1 cellular context compared by ENCODE assay signal in the genomic region with DNA sequence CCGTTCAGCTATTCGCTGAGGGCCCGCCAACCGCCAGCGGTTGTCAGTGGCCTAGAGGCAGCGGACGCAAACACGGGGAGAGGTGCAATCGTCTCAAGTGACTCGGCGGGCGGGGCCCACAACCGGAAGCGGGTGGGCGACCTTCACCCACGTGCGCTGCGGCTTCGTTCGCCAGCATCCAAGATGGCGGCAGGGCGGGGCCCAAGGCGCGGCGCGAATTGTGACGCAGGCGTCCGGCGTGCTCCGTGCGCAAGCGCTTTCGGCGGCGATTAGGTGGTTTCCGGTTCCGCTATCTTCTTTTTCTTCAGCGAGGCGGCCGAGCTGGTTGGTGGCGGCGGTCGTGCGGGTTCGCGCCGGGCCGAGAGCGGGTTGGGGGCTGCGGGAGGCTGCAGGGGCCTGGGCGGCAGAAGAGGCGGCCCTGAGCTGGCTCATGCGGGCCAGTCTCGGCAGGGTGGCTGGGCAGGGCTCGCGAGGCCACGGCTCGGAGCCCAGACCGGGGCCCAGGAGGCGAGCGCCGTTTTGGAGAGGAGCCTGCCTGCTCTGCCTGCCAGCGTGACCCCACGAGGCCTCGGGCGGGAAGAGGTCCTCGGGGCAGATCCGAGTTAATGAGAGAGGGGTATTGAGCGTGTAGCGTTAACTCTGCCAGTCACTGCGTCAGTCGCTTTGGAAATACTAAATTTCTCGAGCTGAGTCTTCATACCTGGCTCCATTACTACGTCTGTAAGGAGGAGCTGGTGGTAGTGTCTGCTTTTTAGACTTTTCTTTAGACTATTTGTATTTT.
TF ChIP-seq lines count a peak whose summit lies in the region.

TSS of gene UBA52 (plus strand) at position 294 of the 781 bp plus-strand sequence. CDS start 1,444 bp downstream, outside the sequence.

TF ChIP-seq in HepG2, 621 proteins besides CTCF, POLR2A, EP300 and RAD21 (continued from another document and continues in another):
- TF ChIP-seq RARA (CRISPR knock-in tag; IDR thresholded peaks at IDR 0.05), result peak; percentile 71
- TF ChIP-seq ZMAT3 (CRISPR knock-in tag; conservative IDR thresholded peaks at IDR 0.05), result peak; percentile 61
- no peak for TF ChIP-seq ZNF317 (CRISPR knock-in tag; IDR thresholded peaks at IDR 0.05)
- TF ChIP-seq NR2F2 (IDR thresholded peaks at IDR 0.05; ENCODE audit: borderline replicate concordance, low read depth), result no peak
- TF ChIP-seq ZSCAN20 (CRISPR knock-in tag; IDR thresholded peaks at IDR 0.05; ENCODE audit: borderline replicate concordance), result 0 out of 2 replicates have a peak, but pooled peaks have one; percentile 41
- TF ChIP-seq HNF4A (CRISPR knock-in tag; IDR thresholded peaks at IDR 0.05), result peak; percentile 49
- TF ChIP-seq RFXAP (CRISPR knock-in tag; IDR thresholded peaks at IDR 0.05; ENCODE audit: borderline replicate concordance), result peak; percentile 91; the same call in 1 of the 2 replicates
- peak; percentile 89 for TF ChIP-seq HDAC2 (CRISPR knock-in tag; IDR thresholded peaks at IDR 0.05)
- no peak for TF ChIP-seq SOX6 (IDR thresholded peaks at IDR 0.05)
- peak; percentile 74 for TF ChIP-seq SOX6 (CRISPR knock-in tag; IDR thresholded peaks at IDR 0.05)
- peak; percentile 84; the same call in 1 of the 2 replicates for TF ChIP-seq ZNF350 (CRISPR knock-in tag; IDR thresholded peaks at IDR 0.05; ENCODE audit: borderline replicate concordance, low read depth)
- TF ChIP-seq GRHL1 (CRISPR knock-in tag; conservative IDR thresholded peaks at IDR 0.05), result no peak
- TF ChIP-seq SNRNP70 (IDR thresholded peaks at IDR 0.05; ENCODE audit: low read depth, low read length), result no peak
- peak; percentile 41; the same call in 1 of the 2 replicates for TF ChIP-seq ZBTB40 (IDR thresholded peaks at IDR 0.05)
- TF ChIP-seq ZBTB40 (CRISPR knock-in tag; IDR thresholded peaks at IDR 0.05), result peak; percentile 86
- no peak for TF ChIP-seq ZNF567 (CRISPR knock-in tag; IDR thresholded peaks at IDR 0.05; ENCODE audit: borderline replicate concordance)
- TF ChIP-seq SRY (CRISPR knock-in tag; IDR thresholded peaks at IDR 0.05), result peak; percentile 77
- no peak; the same call in 1 of the 2 replicates for TF ChIP-seq PAWR (CRISPR knock-in tag; IDR thresholded peaks at IDR 0.05; ENCODE audit: borderline replicate concordance)
- peak; percentile 64; the same call in 1 of the 2 replicates for TF ChIP-seq NFYC (CRISPR knock-in tag; IDR thresholded peaks at IDR 0.05)
- TF ChIP-seq FOXP4 (CRISPR knock-in tag; IDR thresholded peaks at IDR 0.05), result peak; percentile 69
- TF ChIP-seq ZSCAN22 (CRISPR knock-in tag; IDR thresholded peaks at IDR 0.05), result no peak
- TF ChIP-seq, protein P1, sequence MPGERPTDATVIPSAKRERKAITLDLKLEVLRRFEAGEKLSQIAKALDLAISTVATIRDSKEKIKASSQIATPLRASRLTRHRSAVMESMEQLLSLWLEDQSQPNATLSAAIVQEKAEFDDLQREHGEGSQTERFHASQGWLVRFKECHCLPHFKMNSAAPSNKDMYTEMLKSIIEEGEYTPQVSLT (CRISPR knock-in tag; IDR thresholded peaks at IDR 0.05; ENCODE audit: borderline replicate concordance, low read depth), result no peak
- TF ChIP-seq, protein P2, sequence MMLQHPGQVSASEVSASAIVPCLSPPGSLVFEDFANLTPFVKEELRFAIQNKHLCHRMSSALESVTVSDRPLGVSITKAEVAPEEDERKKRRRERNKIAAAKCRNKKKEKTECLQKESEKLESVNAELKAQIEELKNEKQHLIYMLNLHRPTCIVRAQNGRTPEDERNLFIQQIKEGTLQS (CRISPR knock-in tag; IDR thresholded peaks at IDR 0.05), result peak; percentile 9; the same call in 1 of the 2 replicates
- TF ChIP-seq ZNF557 (CRISPR knock-in tag; IDR thresholded peaks at IDR 0.05), result peak; percentile 67; the same call in 1 of the 2 replicates
- no peak for TF ChIP-seq CERS6 (CRISPR knock-in tag; IDR thresholded peaks at IDR 0.05)
- TF ChIP-seq GABPA (IDR thresholded peaks at IDR 0.05; ENCODE audit: low read depth, low read length), result peak; percentile 89
- TF ChIP-seq GABPA (CRISPR knock-in tag; IDR thresholded peaks at IDR 0.05; ENCODE audit: low read depth), result peak; percentile 95
- TF ChIP-seq, protein P3, sequence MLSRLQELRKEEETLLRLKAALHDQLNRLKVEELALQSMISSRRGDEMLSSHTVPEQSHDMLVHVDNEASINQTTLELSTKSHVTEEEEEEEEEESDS (CRISPR knock-in tag; IDR thresholded peaks at IDR 0.05; ENCODE audit: borderline replicate concordance), result 0 out of 2 replicates have a peak, but pooled peaks have one; percentile 85
- peak; percentile 95 for TF ChIP-seq POLR2G (IDR thresholded peaks at IDR 0.05; ENCODE audit: low read depth, low read length)
- no peak for TF ChIP-seq NR2F1 (CRISPR knock-in tag; IDR thresholded peaks at IDR 0.05)
- no peak; the same call in 1 of the 2 replicates for TF ChIP-seq PITX1 (CRISPR knock-in tag; IDR thresholded peaks at IDR 0.05)
- TF ChIP-seq ZNF501 (CRISPR knock-in tag; IDR thresholded peaks at IDR 0.05), result peak; percentile 95
- TF ChIP-seq ASH2L (IDR thresholded peaks at IDR 0.05; ENCODE audit: insufficient read length, low read depth, low read length), result peak; percentile 80
- 0 out of 2 replicates have a peak, but pooled peaks have one; percentile 23 for TF ChIP-seq ZNF549 (CRISPR knock-in tag; IDR thresholded peaks at IDR 0.05)
- TF ChIP-seq ZMYM3 (CRISPR knock-in tag; IDR thresholded peaks at IDR 0.05), result no peak; the same call in 1 of the 2 replicates
- TF ChIP-seq, protein P4, sequence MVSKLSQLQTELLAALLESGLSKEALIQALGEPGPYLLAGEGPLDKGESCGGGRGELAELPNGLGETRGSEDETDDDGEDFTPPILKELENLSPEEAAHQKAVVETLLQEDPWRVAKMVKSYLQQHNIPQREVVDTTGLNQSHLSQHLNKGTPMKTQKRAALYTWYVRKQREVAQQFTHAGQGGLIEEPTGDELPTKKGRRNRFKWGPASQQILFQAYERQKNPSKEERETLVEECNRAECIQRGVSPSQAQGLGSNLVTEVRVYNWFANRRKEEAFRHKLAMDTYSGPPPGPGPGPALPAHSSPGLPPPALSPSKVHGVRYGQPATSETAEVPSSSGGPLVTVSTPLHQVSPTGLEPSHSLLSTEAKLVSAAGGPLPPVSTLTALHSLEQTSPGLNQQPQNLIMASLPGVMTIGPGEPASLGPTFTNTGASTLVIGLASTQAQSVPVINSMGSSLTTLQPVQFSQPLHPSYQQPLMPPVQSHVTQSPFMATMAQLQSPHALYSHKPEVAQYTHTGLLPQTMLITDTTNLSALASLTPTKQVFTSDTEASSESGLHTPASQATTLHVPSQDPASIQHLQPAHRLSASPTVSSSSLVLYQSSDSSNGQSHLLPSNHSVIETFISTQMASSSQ (IDR thresholded peaks at IDR 0.05; ENCODE audit: low read depth), result no peak
- TF ChIP-seq, protein P4 (CRISPR knock-in tag; IDR thresholded peaks at IDR 0.05; ENCODE audit: borderline replicate concordance), result peak; percentile 85; the same call in 1 of the 2 replicates
- TF ChIP-seq, protein P5, sequence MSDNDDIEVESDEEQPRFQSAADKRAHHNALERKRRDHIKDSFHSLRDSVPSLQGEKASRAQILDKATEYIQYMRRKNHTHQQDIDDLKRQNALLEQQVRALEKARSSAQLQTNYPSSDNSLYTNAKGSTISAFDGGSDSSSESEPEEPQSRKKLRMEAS (IDR thresholded peaks at IDR 0.05), result peak; percentile 100
- TF ChIP-seq U2AF2 (IDR thresholded peaks at IDR 0.05; ENCODE audit: low read depth, low read length), result no peak
